ENCODE assay signal across 8 cellular contexts in genomic region chr12:122951979-122952892, GRCh38. TPM values are rescaled to one million over a fixed set of nuclear protein-coding genes. Genes with fewer than 3 reads are reported as not detected.
A peak's percentile ranks its signal among the peaks of the same experiment; 100 is the strongest.
DNase-seq lines count a peak whose midpoint lies in the region; ATAC-seq and TF ChIP-seq lines count a peak whose summit lies in the region.

No MANE protein-coding gene starts in this region.

- no peaks in the 10 kb centered on the region for H3K27me3 ChIP-seq in CD4-positive, CD25-positive, alpha-beta regulatory T cell (ENCODE audit: control insufficient read depth, insufficient read depth, low read length)
- no peaks in the 10 kb centered on the region for H3K27me3 ChIP-seq in psoas muscle (ENCODE audit: insufficient read depth in 3 of 3, low read length in 2 of 3)

- no peaks in the 10 kb centered on the region for H3K9me3 Mint-ChIP-seq in CD4-positive, CD25-positive, alpha-beta regulatory T cell
- no peaks in the 10 kb centered on the region for H3K9me3 Mint-ChIP-seq in activated naive CD4-positive, alpha-beta T cell treated with anti-CD3 and anti-CD28 coated beads, Interleukin-2, amount 50 U/mL, for 72 hours

- no peaks in the 10 kb centered on the region for H3K4me1 ChIP-seq in CD4-positive, CD25-positive, alpha-beta regulatory T cell (ENCODE audit: control insufficient read depth, insufficient read depth, low read length, poor library complexity, severe bottlenecking)
- no peaks in the 10 kb centered on the region for H3K4me1 ChIP-seq in psoas muscle

- ATAC-seq in CD4-positive, CD25-positive, alpha-beta regulatory T cell (ENCODE audit: low read depth in 2 of 2) = peak; percentile 91
- peak; percentile 56 for ATAC-seq in GM19467 (IDR thresholded peaks at IDR 0.05; ENCODE audit: unreplicated experiment)
- peak; percentile 99 for ATAC-seq in SK-N-SH treated with all-trans-retinoic acid at 6 μM for 48 hours
- peak; percentile 96 for ATAC-seq in activated naive CD4-positive, alpha-beta T cell treated with anti-CD3 and anti-CD28 coated beads, Interleukin-2, amount 50 U/mL, for 72 hours
- ATAC-seq in psoas muscle = peak; percentile 93 to 98 (median 96)

- H3K4me3 ChIP-seq in CD4-positive, CD25-positive, alpha-beta regulatory T cell (ENCODE audit: low read depth, low read length) = no peak overlapping the region
- no peak overlapping the region for H3K4me3 ChIP-seq in psoas muscle

- no peaks in the 10 kb centered on the region for H3K9me3 ChIP-seq in CD4-positive, CD25-positive, alpha-beta regulatory T cell (ENCODE audit: control insufficient read depth in 2 of 2, low read length in 2 of 2)
- H3K9me3 ChIP-seq in psoas muscle = no peaks in the 10 kb centered on the region

- H3K27ac ChIP-seq in CD4-positive, CD25-positive, alpha-beta regulatory T cell (ENCODE audit: insufficient read depth, low read length, poor library complexity, severe bottlenecking) = no peak overlapping the region
- no peak overlapping the region for H3K27ac ChIP-seq in psoas muscle

- H3K4me1 Mint-ChIP-seq in CD4-positive, CD25-positive, alpha-beta regulatory T cell = peaks cover 0 to 5% (median under 1%) of the 10 kb centered on the region in 4 donors

- no peak overlapping the region for H3K27ac Mint-ChIP-seq in CD4-positive, CD25-positive, alpha-beta regulatory T cell
- H3K27ac Mint-ChIP-seq in activated naive CD4-positive, alpha-beta T cell treated with anti-CD3 and anti-CD28 coated beads, Interleukin-2, amount 50 U/mL, for 72 hours = no peak overlapping the region

- no peaks in the 10 kb centered on the region for H3K27me3 Mint-ChIP-seq in CD4-positive, CD25-positive, alpha-beta regulatory T cell

- 64 to 73% (median 66%) methylated on average over 12 of the region's 12 CpGs for WGBS in psoas muscle, 3 donors

- H3K36me3 ChIP-seq in CD4-positive, CD25-positive, alpha-beta regulatory T cell (ENCODE audit: control insufficient read depth, insufficient read depth, low read length) = no peaks in the 10 kb centered on the region
- no peaks in the 10 kb centered on the region for H3K36me3 ChIP-seq in psoas muscle (ENCODE audit: insufficient read depth in 1 of 2, low read depth in 1 of 2)

- H3K4me3 Mint-ChIP-seq in CD4-positive, CD25-positive, alpha-beta regulatory T cell = no peak overlapping the region

- TF ChIP-seq CTCF in LNCAP (IDR thresholded peaks at IDR 0.05) (peak; percentile 88), psoas muscle (IDR thresholded peaks at IDR 0.05) (peak; percentile 90)

- H3K36me3 Mint-ChIP-seq in CD4-positive, CD25-positive, alpha-beta regulatory T cell = no peaks in the 10 kb centered on the region
- H3K36me3 Mint-ChIP-seq in activated naive CD4-positive, alpha-beta T cell treated with anti-CD3 and anti-CD28 coated beads, Interleukin-2, amount 50 U/mL, for 72 hours = no peaks in the 10 kb centered on the region

- DNase-seq in CD4-positive, CD25-positive, alpha-beta regulatory T cell = peak; percentile 58 to 75 (median 73)
- DNase-seq in activated naive CD4-positive, alpha-beta T cell treated with anti-CD3 and anti-CD28 coated beads, Interleukin-2, amount 50 U/mL, for 72 hours (ENCODE audit: low spot score in 2 of 2) = peak; percentile 73 to 74
- DNase-seq in cardiac septum (ENCODE audit: low spot score) (peak; percentile 92), psoas muscle (peak; percentile 73 to 86), cortex of kidney (lab: John Stamatoyannopoulos, UW) (no peak)

- intact Hi-C loops in cardiac septum (cut with DNase I) (loop anchor here (1.0 to 2.0 kb wide), 2 partner anchors 92 to 159 kb away; no protein-coding TSS in a partner anchor), psoas muscle (cut with DNase I) (loop anchor here (1.0 to 2.0 kb wide), 3 partner anchors 91 to 159 kb away; no protein-coding TSS in a partner anchor)

TF ChIP-seq in SK-N-SH treated with all-trans-retinoic acid at 6 μM for 48 hours, 23 proteins besides CTCF, POLR2A, EP300 and RAD21:
- TF ChIP-seq TOX (CRISPR knock-in tag; IDR thresholded peaks at IDR 0.05; ENCODE audit: borderline replicate concordance) = no peak
- no peak for TF ChIP-seq ZC3H10 (CRISPR knock-in tag; IDR thresholded peaks at IDR 0.05)
- TF ChIP-seq TSHZ2 (CRISPR knock-in tag; IDR thresholded peaks at IDR 0.05) = no peak
- TF ChIP-seq GLIS3 (CRISPR knock-in tag; IDR thresholded peaks at IDR 0.05) = no peak
- no peak for TF ChIP-seq ZNF565 (CRISPR knock-in tag; conservative IDR thresholded peaks at IDR 0.05; ENCODE audit: low read depth)

RNA-seq across cellular contexts. Expression of gene ABCB9, which starts 14.0 kb away (rescaled TPM):
- total RNA-seq in CD4-positive, CD25-positive, alpha-beta regulatory T cell = 5.3 TPM
- under 1 TPM; 0.47 to 0.98 (median 0.83) TPM for polyA plus RNA-seq in CD4-positive, CD25-positive, alpha-beta regulatory T cell
- 1 to 10 TPM; 8.9 to 9.5 TPM for total RNA-seq in activated naive CD4-positive, alpha-beta T cell treated with anti-CD3 and anti-CD28 coated beads, Interleukin-2, amount 50 U/mL, for 72 hours
- total RNA-seq in cardiac septum = 7.2 TPM
- under 1 TPM; 0.47 to 0.97 (median 0.78) TPM for total RNA-seq in psoas muscle
- 1 to 10 TPM in 1 of 3 donors, under 1 TPM in 2; 0.56 to 1.1 (median 0.62) TPM for polyA plus RNA-seq in psoas muscle

RNA-seq across cellular contexts. Expression of gene OGFOD2, which starts 22.8 kb away (rescaled TPM):
- total RNA-seq in CD4-positive, CD25-positive, alpha-beta regulatory T cell = 20.6 TPM
- 10 to 100 TPM; 12.5 to 17.4 (median 14.2) TPM for polyA plus RNA-seq in CD4-positive, CD25-positive, alpha-beta regulatory T cell
- 10 to 100 TPM; 30.3 to 30.8 TPM for total RNA-seq in activated naive CD4-positive, alpha-beta T cell treated with anti-CD3 and anti-CD28 coated beads, Interleukin-2, amount 50 U/mL, for 72 hours
- total RNA-seq in cardiac septum (10.6 TPM), psoas muscle (10 to 100 TPM in 1 of 4 donors, 1 to 10 TPM in 3; 6.4 to 12.0 (median 8.5) TPM)
- polyA plus RNA-seq in psoas muscle = 10 to 100 TPM in 2 of 3 donors, 1 to 10 TPM in 1; 7.0 to 25.3 (median 19.5) TPM

RNA-seq across cellular contexts. Expression of gene ARL6IP4, which starts 28.2 kb away (rescaled TPM):
- total RNA-seq in CD4-positive, CD25-positive, alpha-beta regulatory T cell = 131 TPM
- 100 to 1,000 TPM; 208 to 237 (median 223) TPM for polyA plus RNA-seq in CD4-positive, CD25-positive, alpha-beta regulatory T cell
- 100 to 1,000 TPM in 1 of 2 donors, 10 to 100 TPM in 1; 99.9 to 180 TPM for total RNA-seq in activated naive CD4-positive, alpha-beta T cell treated with anti-CD3 and anti-CD28 coated beads, Interleukin-2, amount 50 U/mL, for 72 hours
- total RNA-seq in cardiac septum (139 TPM), psoas muscle (100 to 1,000 TPM; 113 to 130 (median 117) TPM)
- polyA plus RNA-seq in psoas muscle = 100 to 1,000 TPM; 161 to 193 (median 187) TPM

RNA-seq across cellular contexts. Expression of gene VPS37B, which starts 56.3 kb away (rescaled TPM):
- 99.2 TPM for total RNA-seq in CD4-positive, CD25-positive, alpha-beta regulatory T cell
- polyA plus RNA-seq in CD4-positive, CD25-positive, alpha-beta regulatory T cell = 10 to 100 TPM; 19.0 to 23.4 (median 20.9) TPM
- 10 to 100 TPM; 10.1 to 11.1 TPM for total RNA-seq in activated naive CD4-positive, alpha-beta T cell treated with anti-CD3 and anti-CD28 coated beads, Interleukin-2, amount 50 U/mL, for 72 hours
- total RNA-seq in cardiac septum = 16.8 TPM
- total RNA-seq in psoas muscle = 10 to 100 TPM in 2 of 4 donors, 1 to 10 TPM in 2; 8.9 to 11.1 (median 9.9) TPM
- polyA plus RNA-seq in psoas muscle = 1 to 10 TPM; 3.2 to 7.7 (median 5.9) TPM
